1 cellular context compared by ENCODE assay signal in the genomic region with DNA sequence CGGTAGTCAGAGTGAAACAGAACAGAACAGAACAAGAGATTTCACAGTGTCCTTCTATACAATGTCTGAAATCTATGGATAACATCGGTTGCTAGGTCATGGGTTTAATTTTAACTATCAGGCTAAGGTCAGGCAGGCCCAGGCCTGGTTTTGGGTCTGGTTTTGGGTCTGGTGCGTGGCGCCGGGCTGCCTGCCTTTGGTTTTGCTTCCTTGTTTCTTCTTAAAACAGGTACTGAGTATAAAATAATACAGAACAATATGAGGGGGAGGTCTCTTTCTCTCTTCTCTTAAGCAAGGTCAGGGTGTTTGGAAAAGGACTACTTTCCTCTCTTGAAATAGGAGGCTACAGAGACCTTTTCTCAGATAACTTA.
TF ChIP-seq lines count a peak whose summit lies in the region.

No MANE protein-coding gene starts in this region.

TF ChIP-seq in H1, 55 proteins besides CTCF, POLR2A, EP300 and RAD21:
- no peak for TF ChIP-seq CREB1 (IDR thresholded peaks at IDR 0.05)
- no peak for TF ChIP-seq GABPA (IDR thresholded peaks at IDR 0.05; ENCODE audit: borderline replicate concordance, insufficient read depth, low read length)
- no peak for TF ChIP-seq MAFK (IDR thresholded peaks at IDR 0.05; ENCODE audit: low read depth, low read length)
- TF ChIP-seq POU5F1 (IDR thresholded peaks at IDR 0.05; ENCODE audit: low read depth, low read length): no peak
- no peak for TF ChIP-seq CBX8 (IDR thresholded peaks at IDR 0.05; ENCODE audit: borderline replicate concordance, low read depth, low read length)
- TF ChIP-seq ZNF274 (IDR thresholded peaks at IDR 0.05; ENCODE audit: borderline replicate concordance, extremely low read depth, low read length): no peak
- TF ChIP-seq, protein P1, sequence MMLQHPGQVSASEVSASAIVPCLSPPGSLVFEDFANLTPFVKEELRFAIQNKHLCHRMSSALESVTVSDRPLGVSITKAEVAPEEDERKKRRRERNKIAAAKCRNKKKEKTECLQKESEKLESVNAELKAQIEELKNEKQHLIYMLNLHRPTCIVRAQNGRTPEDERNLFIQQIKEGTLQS (IDR thresholded peaks at IDR 0.05; ENCODE audit: insufficient read depth, low read depth, low read length): no peak
- TF ChIP-seq RNF2 (IDR thresholded peaks at IDR 0.05; ENCODE audit: borderline replicate concordance, low read depth, low read length, missing control alignments, poor library complexity, severe bottlenecking): no peak
- no peak for TF ChIP-seq SIRT6 (IDR thresholded peaks at IDR 0.05; ENCODE audit: low read length)
- no peak for TF ChIP-seq POLR2AphosphoS5 (IDR thresholded peaks at IDR 0.05; ENCODE audit: low read depth, low read length)
- no peak for TF ChIP-seq JUND (IDR thresholded peaks at IDR 0.05; ENCODE audit: low read length)
- no peak for TF ChIP-seq NANOG (IDR thresholded peaks at IDR 0.05; ENCODE audit: insufficient read depth, low read depth, low read length, poor library complexity, severe bottlenecking)
TF ChIP-seq in H1: peak in this region for 0.
